1 cellular context compared by ENCODE assay signal in genomic region chr1:76330993-76331603, GRCh38.
TF ChIP-seq lines count a peak whose summit lies in the region.

No MANE protein-coding gene starts in this region.

TF ChIP-seq in GM23338, 12 proteins besides CTCF, POLR2A, EP300 and RAD21 (continued from another document):
- TF ChIP-seq ZNF462 (CRISPR knock-in tag; IDR thresholded peaks at IDR 0.05) (no peak), REST (IDR thresholded peaks at IDR 0.05; ENCODE audit: unreplicated experiment) (no peak), CREB1 (CRISPR knock-in tag; IDR thresholded peaks at IDR 0.05; ENCODE audit: low read depth) (no peak), POLR2AphosphoS5 (IDR thresholded peaks at IDR 0.05; ENCODE audit: low read depth) (no peak), EZH2phosphoT487 (IDR thresholded peaks at IDR 0.05; ENCODE audit: unreplicated experiment) (no peak), ZNF114 (CRISPR knock-in tag; IDR thresholded peaks at IDR 0.05) (no peak), NANOG (IDR thresholded peaks at IDR 0.05; ENCODE audit: borderline replicate concordance) (no peak), EZH2 (IDR thresholded peaks at IDR 0.05; ENCODE audit: low read depth, unreplicated experiment) (no peak)
